ENCODE assay signal across 15 cellular contexts in genomic region chr11:102957953-102958352, GRCh38. TPM values are rescaled to one million over a fixed set of nuclear protein-coding genes. Genes with fewer than 3 reads are reported as not detected.
DNase-seq lines count a peak whose midpoint lies in the region; ATAC-seq and TF ChIP-seq lines count a peak whose summit lies in the region.
"Had no signal": no experiment of that assay in that cellular context is flagged by ENCODE, and none has a peak within 500 bp of the region (broad histone marks: within the 10 kb centered on the region; RNA-seq: fewer than 3 reads in every experiment).

No MANE protein-coding gene starts in this region.

- H3K27ac Mint-ChIP-seq in activated T-helper 1 cell treated with anti-CD3 and anti-CD28 coated beads, Interleukin-12 subunit alpha, Interleukin-12 subunit beta, Interleukin-2, Interleukin-4 antibody, amounts not matched to agents 30 ng/mL and 10 ng/mL and 1 ng/mL, durations not matched to agents 14 hours and 24 hours and 36 hours = no peak overlapping the region
- H3K27ac Mint-ChIP-seq: CD8-positive, alpha-beta memory T cell had no signal

- ATAC-seq in foreskin keratinocyte (peak; percentile 89), left lung (no peak), HG02852 (IDR thresholded peaks at IDR 0.05; ENCODE audit: unreplicated experiment) (no peak)

- H3K4me3 Mint-ChIP-seq in activated T-helper 1 cell treated with anti-CD3 and anti-CD28 coated beads, Interleukin-12 subunit alpha, Interleukin-12 subunit beta, Interleukin-2, Interleukin-4 antibody, amounts not matched to agents 30 ng/mL and 10 ng/mL and 1 ng/mL, durations not matched to agents 14 hours and 24 hours and 36 hours = no peak overlapping the region
- H3K4me3 Mint-ChIP-seq: CD8-positive, alpha-beta memory T cell had no signal

- H3K4me1 ChIP-seq in foreskin keratinocyte (peaks cover 15% of the 10 kb centered on the region), left lung (no peaks in the 10 kb centered on the region)
- H3K4me1 ChIP-seq: BLaER1 had no signal

- H3K27me3 ChIP-seq in foreskin keratinocyte (no peaks in the 10 kb centered on the region), left lung (no peaks in the 10 kb centered on the region)
- H3K27me3 ChIP-seq: BLaER1 had no signal

- H3K27ac ChIP-seq in RWPE1 (no peak overlapping the region), foreskin keratinocyte (no peak overlapping the region), left lung (no peak overlapping the region)
- H3K27ac ChIP-seq: BLaER1 had no signal

- peak; percentile 24 for DNase-seq in Daoy (ENCODE audit: low read depth)
- DNase-seq in HPDE6-E6E7 (ENCODE audit: extremely low spot score) = peak; percentile 40
- peak; percentile 45 for DNase-seq in RWPE1 (ENCODE audit: low spot score)
- peak; percentile 88 to 89 for DNase-seq in foreskin keratinocyte
- DNase-seq in left lung = no peak
- no peak for DNase-seq in activated T-helper 1 cell treated with anti-CD3 and anti-CD28 coated beads, Interleukin-12 subunit alpha, Interleukin-12 subunit beta, Interleukin-2, Interleukin-4 antibody, amounts not matched to agents 30 ng/mL and 10 ng/mL and 1 ng/mL, durations not matched to agents 14 hours and 24 hours and 36 hours (ENCODE audit: low spot score)
- DNase-seq in NCI-H146 treated with DMSO at 0.1 percent for 48 hours (lab: John Stamatoyannopoulos, UW; ENCODE audit: unreplicated experiment) = no peak
- DNase-seq: CD8-positive, alpha-beta memory T cell; DND-41; NCI-H1092; NCI-H1694; NCI-H2107; NCI-H82 had no signal

- H3K27me3 Mint-ChIP-seq in activated T-helper 1 cell treated with anti-CD3 and anti-CD28 coated beads, Interleukin-12 subunit alpha, Interleukin-12 subunit beta, Interleukin-2, Interleukin-4 antibody, amounts not matched to agents 30 ng/mL and 10 ng/mL and 1 ng/mL, durations not matched to agents 14 hours and 24 hours and 36 hours (ENCODE audit: insufficient read depth) = peaks cover 9% of the 10 kb centered on the region

- CTCF ChIA-PET in RWPE1 (lab: Yijun Ruan, JAX) = no interaction called here

- H3K36me3 Mint-ChIP-seq in activated T-helper 1 cell treated with anti-CD3 and anti-CD28 coated beads, Interleukin-12 subunit alpha, Interleukin-12 subunit beta, Interleukin-2, Interleukin-4 antibody, amounts not matched to agents 30 ng/mL and 10 ng/mL and 1 ng/mL, durations not matched to agents 14 hours and 24 hours and 36 hours (ENCODE audit: low read depth) = no peaks in the 10 kb centered on the region
- H3K36me3 Mint-ChIP-seq: CD8-positive, alpha-beta memory T cell had no signal

- no peak overlapping the region for H3K4me3 ChIP-seq in left lung
- H3K4me3 ChIP-seq: BLaER1 had no signal

- intact Hi-C loops in left lung (cut with DNase I) = no loop called here
- intact Hi-C loops in activated T-helper 1 cell treated with anti-CD3 and anti-CD28 coated beads, Interleukin-12 subunit alpha, Interleukin-12 subunit beta, Interleukin-2, Interleukin-4 antibody, amounts not matched to agents 30 ng/mL and 10 ng/mL and 1 ng/mL, durations not matched to agents 14 hours and 24 hours and 36 hours (cut with micrococcal nuclease) = no loop called here

- TF ChIP-seq CTCF in RWPE1 (conservative IDR thresholded peaks at IDR 0.05; ENCODE audit: low read depth) (no peak), foreskin keratinocyte (conservative IDR thresholded peaks at IDR 0.05) (no peak), left lung (IDR thresholded peaks at IDR 0.05) (no peak)

- no peaks in the 10 kb centered on the region for H3K9me3 ChIP-seq in left lung
- H3K9me3 ChIP-seq: BLaER1 had no signal

- no peaks in the 10 kb centered on the region for H3K9me3 Mint-ChIP-seq in activated T-helper 1 cell treated with anti-CD3 and anti-CD28 coated beads, Interleukin-12 subunit alpha, Interleukin-12 subunit beta, Interleukin-2, Interleukin-4 antibody, amounts not matched to agents 30 ng/mL and 10 ng/mL and 1 ng/mL, durations not matched to agents 14 hours and 24 hours and 36 hours

- no peaks in the 10 kb centered on the region for H3K36me3 ChIP-seq in left lung
- H3K36me3 ChIP-seq: BLaER1 had no signal

- POLR2A ChIA-PET in RWPE1 (lab: Yijun Ruan, JAX; ENCODE audit: low non-redundant PET) = no interaction called here

- no peaks in the 10 kb centered on the region for H3K4me1 Mint-ChIP-seq in activated T-helper 1 cell treated with anti-CD3 and anti-CD28 coated beads, Interleukin-12 subunit alpha, Interleukin-12 subunit beta, Interleukin-2, Interleukin-4 antibody, amounts not matched to agents 30 ng/mL and 10 ng/mL and 1 ng/mL, durations not matched to agents 14 hours and 24 hours and 36 hours (ENCODE audit: low read depth)
- H3K4me1 Mint-ChIP-seq: CD8-positive, alpha-beta memory T cell had no signal

RNA-seq across cellular contexts. Expression of gene MMP13, which starts 2.4 kb away (rescaled TPM):
- 0.17 TPM in 1 of 2 replicates, not detected in the other for total RNA-seq in Daoy (2014; rRNA removed; shearing (Covaris generic))
- total RNA-seq in foreskin keratinocyte (not detected in 2 replicates), left lung (under 1 TPM in 1 of 2 donors, not detected in 1; 0.87 TPM)
- not detected in 2 replicates for polyA plus RNA-seq in foreskin keratinocyte
- total RNA-seq in activated T-helper 1 cell treated with anti-CD3 and anti-CD28 coated beads, Interleukin-12 subunit alpha, Interleukin-12 subunit beta, Interleukin-2, Interleukin-4 antibody, amounts not matched to agents 30 ng/mL and 10 ng/mL and 1 ng/mL, durations not matched to agents 14 hours and 24 hours and 36 hours = not detected in 2 replicates
- total RNA-seq: CD8-positive, alpha-beta memory T cell had no signal
- polyA plus RNA-seq: CD8-positive, alpha-beta memory T cell had no signal

Comparison
In these comparisons a context has a peak if more than half of its experiments do, and no peak if none do; other contexts are left out.
1. DNase-seq: peak in Daoy (single experiment), HPDE6-E6E7 (single experiment), RWPE1 (single experiment) and foreskin keratinocyte (2 of 2); none in left lung (0 of 2), activated T-helper 1 cell treated with anti-CD3 and anti-CD28 coated beads, Interleukin-12 subunit alpha, Interleukin-12 subunit beta, Interleukin-2, Interleukin-4 antibody, amounts not matched to agents 30 ng/mL and 10 ng/mL and 1 ng/mL, durations not matched to agents 14 hours and 24 hours and 36 hours (single experiment) and NCI-H146 treated with DMSO at 0.1 percent for 48 hours (single experiment).